Comparison of ENCODE assay signal across 1 cellular context in genomic region chr4:74942918-74943253, GRCh38.
TF ChIP-seq lines count a peak whose summit lies in the region.

No MANE protein-coding gene starts in this region.

TF ChIP-seq in GM12878, 131 proteins besides CTCF, POLR2A, EP300 and RAD21 (continued from another document):
- peak; percentile 19; the same call in 1 of the 2 replicates for TF ChIP-seq ATF2 (IDR thresholded peaks at IDR 0.05; ENCODE audit: low read length)
